Comparison of ENCODE assay signal across 11 cellular contexts in genomic region chr4:3452376-3452775, GRCh38. TPM values are rescaled to one million over a fixed set of nuclear protein-coding genes. Genes with fewer than 3 reads are reported as not detected.
DNase-seq lines count a peak whose midpoint lies in the region; ATAC-seq and TF ChIP-seq lines count a peak whose summit lies in the region.
"Had no signal": no experiment of that assay in that cellular context is flagged by ENCODE, and none has a peak within 500 bp of the region (broad histone marks: within the 10 kb centered on the region; RNA-seq: fewer than 3 reads in every experiment).

No MANE protein-coding gene starts in this region.

- no peak overlapping the region for H3K27ac Mint-ChIP-seq in neural crest cell (ENCODE audit: unreplicated experiment)

- peak; percentile 41 for TF ChIP-seq CTCF in GM06990 (IDR thresholded peaks at IDR 0.05; ENCODE audit: insufficient read depth, low read length, poor library complexity, severe bottlenecking)
- TF ChIP-seq CTCF in choroid plexus epithelial cell (conservative IDR thresholded peaks at IDR 0.05; ENCODE audit: low read depth, low read length), result peak; percentile 53
- peak; percentile 45 for TF ChIP-seq CTCF in neural crest cell (conservative IDR thresholded peaks at IDR 0.05)
- peak in 1 of 6 experiments; percentile 8 for TF ChIP-seq CTCF in esophagus squamous epithelium (IDR thresholded peaks at IDR 0.05)

- intact Hi-C loops in esophagus squamous epithelium (cut with DNase I), result no loop called here

- WGBS in esophagus squamous epithelium, 2 donors, result 81 to 89% methylated on average over 5 to 7 of the region's 7 CpGs

- H3K27me3 Mint-ChIP-seq in neural crest cell (ENCODE audit: low read depth), result peaks cover 2% of the 10 kb centered on the region

- DNase-seq in GM06990 (ENCODE audit: extremely low read depth, insufficient read length), result no peak
- DNase-seq in NCI-H146 (lab: John Stamatoyannopoulos, UW), result peak; percentile 75
- DNase-seq in choroid plexus epithelial cell (ENCODE audit: low read depth), result peak; percentile 16
- DNase-seq in neural crest cell (ENCODE audit: low read depth, low spot score), result no peak
- DNase-seq in esophagus squamous epithelium (lab: John Stamatoyannopoulos, UW), result no peak
- DNase-seq: activated CD4-positive, alpha-beta T cell treated with anti-CD3 and anti-CD28 coated beads, Interleukin-2, amount 50 U/mL, for 48 hours; NCI-H1092 treated with DMSO at 0.1 percent for 48 hours; substantia nigra had no signal

- no peaks in the 10 kb centered on the region for H3K36me3 ChIP-seq in GM06990 (ENCODE audit: control insufficient read depth, insufficient read depth, low read length)
- H3K36me3 ChIP-seq in esophagus squamous epithelium, result no peaks in the 10 kb centered on the region

- TF ChIP-seq POLR2A in esophagus squamous epithelium (IDR thresholded peaks at IDR 0.05), result no peak

- no peak overlapping the region for H3K4me3 Mint-ChIP-seq in neural crest cell

- peak overlapping the region in 1 of 4 donors; percentile 15 for H3K27ac ChIP-seq in esophagus squamous epithelium

- peaks cover 0 to 15% (median 6%) of the 10 kb centered on the region in 3 donors for H3K4me1 ChIP-seq in esophagus squamous epithelium

- H3K27me3 ChIP-seq in GM06990 (replicated peaks; ENCODE audit: control insufficient read depth, insufficient read depth, low read length) (no peaks in the 10 kb centered on the region; the same call in 1 of the 2 replicates), esophagus squamous epithelium (no peaks in the 10 kb centered on the region)

- H3K4me1 Mint-ChIP-seq in neural crest cell, result no peaks in the 10 kb centered on the region

- peaks cover 0 to 20% (median 20%) of the 10 kb centered on the region in 3 donors for H3K9me3 ChIP-seq in esophagus squamous epithelium

- peaks cover 8% of the 10 kb centered on the region for H3K9me3 Mint-ChIP-seq in neural crest cell

- no peak overlapping the region for H3K4me3 ChIP-seq in GM06990 (replicated peaks; ENCODE audit: low read depth, low read length)
- no peak overlapping the region for H3K4me3 ChIP-seq in choroid plexus epithelial cell (ENCODE audit: low read depth, low read length)
- H3K4me3 ChIP-seq in esophagus squamous epithelium, result no peak overlapping the region

- ATAC-seq in GM18517 (IDR thresholded peaks at IDR 0.05; ENCODE audit: unreplicated experiment) (no peak), HG02759 (IDR thresholded peaks at IDR 0.05; ENCODE audit: unreplicated experiment) (no peak), GM19328 (IDR thresholded peaks at IDR 0.05; ENCODE audit: unreplicated experiment) (no peak)

- H3K36me3 Mint-ChIP-seq in neural crest cell (ENCODE audit: low read depth), result peaks cover 2% of the 10 kb centered on the region

RNA-seq across cellular contexts. Expression of gene HGFAC, which starts 10.6 kb away (rescaled TPM):
- total RNA-seq in neural crest cell (1.3 and 1.6 TPM in 2 replicates), esophagus squamous epithelium (under 1 TPM in 1 of 4 donors, not detected in 3; 0.38 TPM)

RNA-seq across cellular contexts. Expression of gene DOK7, which starts 10.7 kb away (rescaled TPM):
- total RNA-seq in neural crest cell, result 0.16 TPM in 1 of 2 replicates, not detected in the other
- total RNA-seq in esophagus squamous epithelium, result under 1 TPM in 2 of 4 donors, not detected in 2; 0.26 to 0.45 TPM

Comparison
In these comparisons a context has a peak if more than half of its experiments do, and no peak if none do; other contexts are left out.
1. DNase-seq: peak in NCI-H146 (single experiment) and choroid plexus epithelial cell (single experiment); none in GM06990 (single experiment), neural crest cell (single experiment) and esophagus squamous epithelium (single experiment).